Comparison of ENCODE assay signal across 8 cellular contexts in the genomic region with DNA sequence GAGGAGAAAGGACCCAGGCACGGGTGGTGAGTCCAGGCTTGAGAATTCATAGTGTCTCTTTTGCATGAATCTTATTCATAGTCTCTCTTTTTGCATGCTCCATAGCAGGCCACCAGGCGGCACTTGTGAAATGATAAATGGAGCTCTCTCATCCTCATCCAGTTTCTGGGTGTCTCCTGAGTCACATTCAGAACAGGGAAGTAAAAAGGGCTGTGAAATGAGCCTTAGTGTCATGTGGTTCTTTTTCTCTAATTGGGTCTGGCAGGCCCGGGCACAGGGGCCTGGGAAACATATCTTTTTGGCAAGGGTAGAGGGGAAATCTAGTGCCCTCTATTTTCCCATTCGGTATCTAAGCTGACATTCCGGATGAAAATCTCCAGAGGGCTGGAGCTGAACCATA. TPM values are rescaled to one million over a fixed set of nuclear protein-coding genes. Genes with fewer than 3 reads are reported as not detected.
DNase-seq lines count a peak whose midpoint lies in the region; ATAC-seq and TF ChIP-seq lines count a peak whose summit lies in the region.

No MANE protein-coding gene starts in this region.

- no peaks in the 10 kb centered on the region for H3K36me3 Mint-ChIP-seq in T-helper 17 cell (ENCODE audit: low read depth)

- peaks cover 2% of the 10 kb centered on the region for H3K4me1 Mint-ChIP-seq in T-helper 17 cell

- TF ChIP-seq CTCF in AG10803 (conservative IDR thresholded peaks at IDR 0.05; ENCODE audit: low read length) (peak; percentile 69), retinal pigment epithelial cell (conservative IDR thresholded peaks at IDR 0.05; ENCODE audit: low read depth, low read length) (peak; percentile 44)

- H3K9me3 ChIP-seq in T-helper 17 cell (ENCODE audit: control insufficient read depth, low read length, poor library complexity, severe bottlenecking), result no peaks in the 10 kb centered on the region

- H3K4me3 ChIP-seq in AG10803 (ENCODE audit: low read length) (no peak overlapping the region), retinal pigment epithelial cell (ENCODE audit: low read length) (no peak overlapping the region)

- H3K27ac Mint-ChIP-seq in T-helper 17 cell, result no peak overlapping the region

- DNase-seq in AG10803 (ENCODE audit: low read depth), result peak; percentile 87
- DNase-seq in T-helper 17 cell, result no peak
- peak; percentile 22 for DNase-seq in glomerular endothelial cell (ENCODE audit: extremely low read depth, low read depth, low spot score)
- no peak for DNase-seq in retinal pigment epithelial cell (ENCODE audit: low read depth)
- no peak for DNase-seq in NCI-H1105 treated with DMSO at 0.1 percent for 48 hours (lab: John Stamatoyannopoulos, UW)
- DNase-seq in activated T-cell treated with anti-CD3 and anti-CD28 coated beads for 4 hours, result no peak

- H3K27me3 Mint-ChIP-seq in T-helper 17 cell, result peaks cover 8% of the 10 kb centered on the region

- H3K4me3 Mint-ChIP-seq in T-helper 17 cell, result no peak overlapping the region

- peak; percentile 41 for ATAC-seq in GM18861 (IDR thresholded peaks at IDR 0.05; ENCODE audit: unreplicated experiment)
- peak; percentile 35 for ATAC-seq in HG03571 (IDR thresholded peaks at IDR 0.05; ENCODE audit: unreplicated experiment)
- ATAC-seq in T-helper 17 cell, result peak; percentile 30

RNA-seq across cellular contexts. Expression of gene NCF2, which starts 19.1 kb away (rescaled TPM):
- 10 to 100 TPM in 1 of 2 donors, 1 to 10 TPM in 1; 2.7 to 14.7 TPM for total RNA-seq in T-helper 17 cell
- total RNA-seq in glomerular endothelial cell, result 6.2 and 7.7 TPM in 2 replicates

RNA-seq across cellular contexts. Expression of gene ARPC5, which starts 26.3 kb away (rescaled TPM):
- total RNA-seq in T-helper 17 cell (10 to 100 TPM; 62.1 to 69.4 TPM), glomerular endothelial cell (173 and 214 TPM in 2 replicates)

RNA-seq across cellular contexts. Expression of gene APOBEC4, which starts 43.8 kb away (rescaled TPM):
- total RNA-seq in T-helper 17 cell, result not detected
- total RNA-seq in glomerular endothelial cell, result not detected in 2 replicates

Comparison
In these comparisons a context has a peak if more than half of its experiments do, and no peak if none do; other contexts are left out.
1. DNase-seq: peak in AG10803 (single experiment) and glomerular endothelial cell (single experiment); none in T-helper 17 cell (0 of 3), retinal pigment epithelial cell (single experiment), NCI-H1105 treated with DMSO at 0.1 percent for 48 hours (single experiment) and activated T-cell treated with anti-CD3 and anti-CD28 coated beads for 4 hours (single experiment).
2. Peak in every context shown above with its lines, with median percentiles within 50 percentile points of each other: ATAC-seq.